Comparison of ENCODE assay signal across 11 cellular contexts in genomic region chr3:190504354-190505125, GRCh38. TPM values are rescaled to one million over a fixed set of nuclear protein-coding genes. Genes with fewer than 3 reads are reported as not detected.
DNase-seq lines count a peak whose midpoint lies in the region; ATAC-seq and TF ChIP-seq lines count a peak whose summit lies in the region.
"Had no signal": no experiment of that assay in that cellular context is flagged by ENCODE, and none has a peak within 500 bp of the region (broad histone marks: within the 10 kb centered on the region; RNA-seq: fewer than 3 reads in every experiment).

No MANE protein-coding gene starts in this region.

- no TSS peak for BruUV-seq in MCF 10A (replicated peaks; lab: Mats Ljungman, UMichigan)

- no peaks in the 10 kb centered on the region for H3K27me3 ChIP-seq in breast epithelium
- H3K27me3 ChIP-seq in upper lobe of right lung, result no peaks in the 10 kb centered on the region

- no peaks in the 10 kb centered on the region for H3K36me3 Mint-ChIP-seq in MCF 10A (ENCODE audit: insufficient read depth, unreplicated experiment)
- H3K36me3 Mint-ChIP-seq in activated CD4-positive, alpha-beta T cell treated with anti-CD3 and anti-CD28 coated beads, Interleukin-2, amount 10 ng/mL, durations not matched to agents 24 days and 14 days (ENCODE audit: low read depth), result no peaks in the 10 kb centered on the region

- H3K27ac ChIP-seq in breast epithelium (no peak overlapping the region), upper lobe of right lung (no peak overlapping the region)

- H3K4me3 ChIP-seq in breast epithelium, result no peak overlapping the region
- no peak overlapping the region for H3K4me3 ChIP-seq in upper lobe of right lung

- H3K36me3 ChIP-seq in breast epithelium (no peaks in the 10 kb centered on the region), upper lobe of right lung (no peaks in the 10 kb centered on the region)

- H3K9me3 ChIP-seq in breast epithelium (no peaks in the 10 kb centered on the region), upper lobe of right lung (no peaks in the 10 kb centered on the region)

- H3K9me3 Mint-ChIP-seq in MCF 10A (ENCODE audit: unreplicated experiment), result no peaks in the 10 kb centered on the region
- no peaks in the 10 kb centered on the region for H3K9me3 Mint-ChIP-seq in activated CD4-positive, alpha-beta T cell treated with anti-CD3 and anti-CD28 coated beads, Interleukin-2, amount 10 ng/mL, durations not matched to agents 24 days and 14 days
- H3K9me3 Mint-ChIP-seq: activated naive CD4-positive, alpha-beta T cell treated with anti-CD3 and anti-CD28 coated beads for 36 hours had no signal

- ATAC-seq in upper lobe of right lung (peak; percentile 67), HG03457 (IDR thresholded peaks at IDR 0.05; ENCODE audit: unreplicated experiment) (no peak)

- POLR2A ChIA-PET in MCF 10A (lab: Yijun Ruan, JAX), result interaction anchor here (0.6 to 3.3 kb wide), 5 partner anchors 9 to 119 kb away, joined by 3 to 27 read pairs (median 4); partner anchors contain the start of gene IL1RAP

- TF ChIP-seq CTCF in MCF 10A (IDR thresholded peaks at IDR 0.05; ENCODE audit: unreplicated experiment) (no peak), breast epithelium (IDR thresholded peaks at IDR 0.05) (no peak), upper lobe of right lung (IDR thresholded peaks at IDR 0.05) (no peak)

- no peak for TF ChIP-seq POLR2A in breast epithelium (IDR thresholded peaks at IDR 0.05)

- DNase-seq in MCF 10A (ENCODE audit: unreplicated experiment) (peak; percentile 31), breast epithelium (ENCODE audit: low spot score in 2 of 2) (no peak), RPMI7951 (ENCODE audit: low read depth) (peak; percentile 46), foreskin melanocyte (peak; percentile 89), upper lobe of right lung (no peak)
- no peak for DNase-seq in activated CD4-positive, alpha-beta T cell treated with anti-CD3 and anti-CD28 coated beads, Interleukin-2, amount 10 ng/mL, durations not matched to agents 24 days and 14 days
- no peak for DNase-seq in stimulated activated CD4-positive, alpha-beta T cell treated with anti-CD3 and anti-CD28 coated beads, Interleukin-15, amount 100 ng/mL, for 24 hours
- DNase-seq: activated naive CD4-positive, alpha-beta T cell treated with anti-CD3 and anti-CD28 coated beads for 36 hours had no signal

- H3K4me1 Mint-ChIP-seq in MCF 10A (ENCODE audit: insufficient read depth, unreplicated experiment), result peaks cover 6% of the 10 kb centered on the region
- no peaks in the 10 kb centered on the region for H3K4me1 Mint-ChIP-seq in activated CD4-positive, alpha-beta T cell treated with anti-CD3 and anti-CD28 coated beads, Interleukin-2, amount 10 ng/mL, durations not matched to agents 24 days and 14 days

- intact Hi-C loops in MCF 10A (cut with micrococcal nuclease) (no loop called here), breast epithelium (cut with DNase I; ENCODE audit: low total_unique reads) (no loop called here), upper lobe of right lung (cut with DNase I) (no loop called here)
- intact Hi-C loops in activated CD4-positive, alpha-beta T cell treated with anti-CD3 and anti-CD28 coated beads, Interleukin-2, amount 10 ng/mL, durations not matched to agents 24 days and 14 days (cut with micrococcal nuclease), result no loop called here

- H3K4me1 ChIP-seq in breast epithelium (no peaks in the 10 kb centered on the region), upper lobe of right lung (peaks cover 6% of the 10 kb centered on the region)

- CTCF ChIA-PET in MCF 10A (lab: Yijun Ruan, JAX), result interaction anchor here (0.6 to 0.8 kb wide), 4 partner anchors 13 to 91 kb away, joined by 3 read pairs; no protein-coding TSS in a partner anchor

- no peaks in the 10 kb centered on the region for H3K27me3 Mint-ChIP-seq in MCF 10A (ENCODE audit: insufficient read depth, unreplicated experiment)
- H3K27me3 Mint-ChIP-seq in activated CD4-positive, alpha-beta T cell treated with anti-CD3 and anti-CD28 coated beads, Interleukin-2, amount 10 ng/mL, durations not matched to agents 24 days and 14 days, result peaks cover 19% of the 10 kb centered on the region

- H3K27ac Mint-ChIP-seq in MCF 10A (ENCODE audit: low read depth, unreplicated experiment), result no peak overlapping the region
- H3K27ac Mint-ChIP-seq in activated CD4-positive, alpha-beta T cell treated with anti-CD3 and anti-CD28 coated beads, Interleukin-2, amount 10 ng/mL, durations not matched to agents 24 days and 14 days, result no peak overlapping the region
- H3K27ac Mint-ChIP-seq: activated naive CD4-positive, alpha-beta T cell treated with anti-CD3 and anti-CD28 coated beads for 36 hours had no signal

- H3K4me3 Mint-ChIP-seq in MCF 10A (ENCODE audit: unreplicated experiment), result no peak overlapping the region
- no peak overlapping the region for H3K4me3 Mint-ChIP-seq in activated CD4-positive, alpha-beta T cell treated with anti-CD3 and anti-CD28 coated beads, Interleukin-2, amount 10 ng/mL, durations not matched to agents 24 days and 14 days
- H3K4me3 Mint-ChIP-seq: activated naive CD4-positive, alpha-beta T cell treated with anti-CD3 and anti-CD28 coated beads for 36 hours had no signal

RNA-seq across cellular contexts. Expression of gene IL1RAP, which starts 9.3 kb away (rescaled TPM):
- total RNA-seq in MCF 10A (2022) (46.5 and 62.0 TPM in 2 replicates), breast epithelium (10 to 100 TPM; 11.8 to 15.4 (median 13.1) TPM), upper lobe of right lung (34.6 TPM)
- 17.4 and 22.5 TPM in 2 replicates for total RNA-seq in RPMI7951 (2014; rRNA removed; shearing (Covaris generic))
- total RNA-seq in activated CD4-positive, alpha-beta T cell treated with anti-CD3 and anti-CD28 coated beads, Interleukin-2, amount 10 ng/mL, durations not matched to agents 24 days and 14 days, result 24.8 and 27.8 TPM in 2 replicates

RNA-seq across cellular contexts. Expression of gene TMEM207, which starts 54.8 kb away (rescaled TPM):
- total RNA-seq in MCF 10A (2022), result not detected in 2 replicates
- total RNA-seq in breast epithelium, result not detected
- not detected in 2 replicates for total RNA-seq in RPMI7951 (2014; rRNA removed; shearing (Covaris generic))
- not detected for total RNA-seq in upper lobe of right lung
- not detected in 2 replicates for total RNA-seq in activated CD4-positive, alpha-beta T cell treated with anti-CD3 and anti-CD28 coated beads, Interleukin-2, amount 10 ng/mL, durations not matched to agents 24 days and 14 days
- total RNA-seq: activated naive CD4-positive, alpha-beta T cell treated with anti-CD3 and anti-CD28 coated beads for 36 hours; mononuclear cell; urinary bladder had no signal

Comparison
In these comparisons a context has a peak if more than half of its experiments do, and no peak if none do; other contexts are left out.
1. DNase-seq: peak in MCF 10A (single experiment), RPMI7951 (single experiment) and foreskin melanocyte (single experiment); none in breast epithelium (0 of 2), upper lobe of right lung (single experiment), activated CD4-positive, alpha-beta T cell treated with anti-CD3 and anti-CD28 coated beads, Interleukin-2, amount 10 ng/mL, durations not matched to agents 24 days and 14 days (single experiment) and stimulated activated CD4-positive, alpha-beta T cell treated with anti-CD3 and anti-CD28 coated beads, Interleukin-15, amount 100 ng/mL, for 24 hours (single experiment).